18 cellular contexts compared by ENCODE assay signal in genomic region chr2:66981074-66981473, GRCh38.
"Had no signal": no experiment of that assay in that cellular context is flagged by ENCODE, and none has a peak within 500 bp of the region (broad histone marks: within the 10 kb centered on the region; RNA-seq: fewer than 3 reads in every experiment).

No MANE protein-coding gene starts in this region.

- ATAC-seq: HepG2 had no signal

- H3K27ac ChIP-seq: SJSA1, SK-N-MC had no signal

- H3K4me3 ChIP-seq: SJSA1, SK-N-MC had no signal

- H3K27me3 ChIP-seq: SJSA1 had no signal

- DNase-seq: IMR-90, Karpas-422, KG1, MM.1S, NCI-H1436, NCI-H187 treated with DMSO at 0.1 percent for 48 hours, NCI-H2029 treated with DMSO at 0.1 percent for 48 hours, NCI-H2171 treated with DMSO at 0.1 percent for 48 hours, NCI-H2227 treated with DMSO at 0.1 percent for 48 hours, NCI-H526 treated with DMSO at 0.1 percent for 48 hours, NCI-H774, Right ventricle myocardium superior, RPMI8226, SIG-M5, T-helper 1 cell had no signal

- H3K4me1 ChIP-seq: SJSA1 had no signal

- H3K9me3 ChIP-seq: SJSA1 had no signal

- H3K36me3 ChIP-seq: SJSA1 had no signal
